In the genomic region with DNA sequence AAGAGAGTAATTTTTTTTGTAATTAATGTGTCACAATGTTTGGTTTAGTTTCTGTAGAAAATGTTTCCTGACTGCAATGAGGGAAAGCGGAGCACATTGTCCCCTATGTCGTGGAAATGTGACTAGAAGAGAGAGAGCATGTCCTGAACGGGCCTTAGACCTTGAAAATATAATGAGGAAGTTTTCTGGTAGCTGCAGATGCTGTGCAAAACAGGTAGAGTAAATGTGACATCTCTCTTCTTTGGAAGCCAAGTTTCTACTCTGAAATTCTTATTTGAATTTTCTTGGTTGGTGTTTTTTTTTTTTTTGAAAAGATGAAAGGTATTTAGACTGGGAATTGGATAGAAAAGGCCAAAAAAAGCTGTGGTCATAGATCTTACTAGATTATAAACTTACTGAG, we compare ENCODE assay signal across 18 cellular contexts. TPM values are rescaled to one million over a fixed set of nuclear protein-coding genes. Genes with fewer than 3 reads are reported as not detected.
DNase-seq lines count a peak whose midpoint lies in the region; ATAC-seq, FAIRE-seq and TF ChIP-seq lines count a peak whose summit lies in the region.
"Had no signal": no experiment of that assay in that cellular context is flagged by ENCODE, and none has a peak within 500 bp of the region (broad histone marks: within the 10 kb centered on the region; RNA-seq: fewer than 3 reads in every experiment).

No MANE protein-coding gene starts in this region.

- POLR2A ChIA-PET in activated CD8-positive, alpha-beta T cell treated with anti-CD3 and anti-CD28 coated beads for 36 hours (lab: Charles Lee): interaction anchor here (0.8 to 2.1 kb wide), 3 partner anchors 20 to 92 kb away, joined by 3 to 5 read pairs (median 4); a partner anchor contains a TSS
- POLR2A ChIA-PET in naive thymus-derived CD4-positive, alpha-beta T cell (lab: Charles Lee): interaction anchor here (1.1 kb wide), 1 partner anchor 92 kb away, joined by 4 read pairs; a partner anchor contains a TSS

- peak; percentile 56 for FAIRE-seq in D721Med (lab: Jason Lieb, UNC)
- FAIRE-seq: K562, RCC 7860 had no signal

- H3K27me3 ChIP-seq in naive thymus-derived CD4-positive, alpha-beta T cell (ENCODE audit: control insufficient read depth in 2 of 2, insufficient read depth in 2 of 2, low read length in 2 of 2): no peaks in the 10 kb centered on the region

- no peak for ATAC-seq in activated T-cell treated with anti-CD3 and anti-CD28 coated beads, Interleukin-2, amount 50 U/mL, for 4 hours
- no peak for ATAC-seq in activated CD8-positive, alpha-beta T cell treated with anti-CD3 and anti-CD28 coated beads for 36 hours
- no peak for ATAC-seq in naive thymus-derived CD4-positive, alpha-beta T cell
- no peak for ATAC-seq in activated CD4-positive, CD25-positive, alpha-beta regulatory T cell treated with anti-CD3 and anti-CD28 coated beads, Interleukin-2, amount 50 U/mL, for 24 hours
- no peak for ATAC-seq in GM19328 (IDR thresholded peaks at IDR 0.05; ENCODE audit: unreplicated experiment)
- ATAC-seq: HCT116, K562, Right ventricle myocardium inferior had no signal

- no peaks in the 10 kb centered on the region for H3K27me3 Mint-ChIP-seq in activated T-cell treated with anti-CD3 and anti-CD28 coated beads, Interleukin-2, amount 50 U/mL, for 24 hours
- H3K27me3 Mint-ChIP-seq in activated T-cell treated with anti-CD3 and anti-CD28 coated beads, Interleukin-2, amount 50 U/mL, for 4 hours (ENCODE audit: low read depth): no peaks in the 10 kb centered on the region
- no peaks in the 10 kb centered on the region for H3K27me3 Mint-ChIP-seq in activated CD8-positive, alpha-beta T cell treated with anti-CD3 and anti-CD28 coated beads for 36 hours
- no peaks in the 10 kb centered on the region for H3K27me3 Mint-ChIP-seq in naive thymus-derived CD4-positive, alpha-beta T cell
- H3K27me3 Mint-ChIP-seq: CD4-positive, alpha-beta T cell had no signal

- CTCF ChIA-PET in activated CD8-positive, alpha-beta T cell treated with anti-CD3 and anti-CD28 coated beads for 36 hours (lab: Charles Lee): no interaction called here
- CTCF ChIA-PET in naive thymus-derived CD4-positive, alpha-beta T cell (lab: Charles Lee): interaction anchor here (0.6 kb wide), 1 partner anchor 132 kb away, joined by 3 read pairs; no protein-coding TSS in a partner anchor

- no peaks in the 10 kb centered on the region for H3K9me3 Mint-ChIP-seq in activated T-cell treated with anti-CD3 and anti-CD28 coated beads, Interleukin-2, amount 50 U/mL, for 24 hours
- no peaks in the 10 kb centered on the region for H3K9me3 Mint-ChIP-seq in activated T-cell treated with anti-CD3 and anti-CD28 coated beads, Interleukin-2, amount 50 U/mL, for 4 hours
- no peaks in the 10 kb centered on the region for H3K9me3 Mint-ChIP-seq in activated CD8-positive, alpha-beta T cell treated with anti-CD3 and anti-CD28 coated beads for 36 hours
- H3K9me3 Mint-ChIP-seq in naive thymus-derived CD4-positive, alpha-beta T cell: no peaks in the 10 kb centered on the region
- H3K9me3 Mint-ChIP-seq: CD4-positive, alpha-beta T cell had no signal

- H3K4me1 ChIP-seq in naive thymus-derived CD4-positive, alpha-beta T cell (ENCODE audit: control insufficient read depth in 2 of 2, insufficient read depth in 2 of 2, low read length in 2 of 2): no peaks in the 10 kb centered on the region

- intact Hi-C loops in activated CD8-positive, alpha-beta T cell treated with anti-CD3 and anti-CD28 coated beads for 36 hours (cut with micrococcal nuclease): no loop called here
- intact Hi-C loops in naive thymus-derived CD4-positive, alpha-beta T cell (cut with micrococcal nuclease): no loop called here

- no peak overlapping the region for H3K4me3 Mint-ChIP-seq in activated T-cell treated with anti-CD3 and anti-CD28 coated beads, Interleukin-2, amount 50 U/mL, for 24 hours
- no peak overlapping the region for H3K4me3 Mint-ChIP-seq in activated T-cell treated with anti-CD3 and anti-CD28 coated beads, Interleukin-2, amount 50 U/mL, for 4 hours
- no peak overlapping the region for H3K4me3 Mint-ChIP-seq in activated CD8-positive, alpha-beta T cell treated with anti-CD3 and anti-CD28 coated beads for 36 hours
- H3K4me3 Mint-ChIP-seq in naive thymus-derived CD4-positive, alpha-beta T cell: peak overlapping the region in 2 of 10 donors; percentile 23
- H3K4me3 Mint-ChIP-seq: CD4-positive, alpha-beta T cell had no signal

- no peak overlapping the region for H3K27ac ChIP-seq in naive thymus-derived CD4-positive, alpha-beta T cell (ENCODE audit: low read depth, low read length)

- no peak overlapping the region for H3K4me3 ChIP-seq in naive thymus-derived CD4-positive, alpha-beta T cell (ENCODE audit: low read length)
- H3K4me3 ChIP-seq: K562 had no signal

- DNase-seq in activated T-cell treated with anti-CD3 and anti-CD28 coated beads, Interleukin-2, amount 50 U/mL, for 24 hours: no peak
- DNase-seq in activated T-cell treated with anti-CD3 and anti-CD28 coated beads, Interleukin-2, amount 50 U/mL, for 4 hours: no peak
- DNase-seq in D721Med (ENCODE audit: insufficient read length, low spot score): no peak
- DNase-seq in activated CD8-positive, alpha-beta T cell treated with anti-CD3 and anti-CD28 coated beads for 36 hours: no peak
- DNase-seq in naive thymus-derived CD4-positive, alpha-beta T cell: no peak
- DNase-seq in NK-92 (lab: John Stamatoyannopoulos, UW; ENCODE audit: unreplicated experiment): no peak
- DNase-seq: CD4-positive, alpha-beta T cell; EL; GOT3; NCI-H1105; NCI-H2081; NCI-H2171 treated with DMSO at 0.1 percent for 48 hours had no signal

- no peak for TF ChIP-seq CTCF in D721Med (IDR thresholded peaks at IDR 0.05; ENCODE audit: insufficient read depth, missing control alignments)
- TF ChIP-seq CTCF in activated CD8-positive, alpha-beta T cell treated with anti-CD3 and anti-CD28 coated beads for 36 hours (IDR thresholded peaks at IDR 0.05): no peak

- peak overlapping the region; percentile 85 for H3K27ac Mint-ChIP-seq in activated T-cell treated with anti-CD3 and anti-CD28 coated beads, Interleukin-2, amount 50 U/mL, for 24 hours
- peak overlapping the region; percentile 63 for H3K27ac Mint-ChIP-seq in activated CD8-positive, alpha-beta T cell treated with anti-CD3 and anti-CD28 coated beads for 36 hours
- peak overlapping the region in 8 of 9 donors; percentile 25 to 76 (median 55) for H3K27ac Mint-ChIP-seq in naive thymus-derived CD4-positive, alpha-beta T cell
- H3K27ac Mint-ChIP-seq: CD4-positive, alpha-beta T cell had no signal

- H3K36me3 ChIP-seq in naive thymus-derived CD4-positive, alpha-beta T cell (ENCODE audit: control insufficient read depth in 2 of 3, insufficient read depth in 3 of 3, low read length in 3 of 3): peaks cover 0 to 38% (median 9%) of the 10 kb centered on the region in 3 experiments

- no peaks in the 10 kb centered on the region for H3K9me3 ChIP-seq in naive thymus-derived CD4-positive, alpha-beta T cell (ENCODE audit: control insufficient read depth in 2 of 3, low read length in 3 of 3)

- H3K4me1 Mint-ChIP-seq in activated T-cell treated with anti-CD3 and anti-CD28 coated beads, Interleukin-2, amount 50 U/mL, for 24 hours (ENCODE audit: low read depth): peaks cover 61% of the 10 kb centered on the region
- H3K4me1 Mint-ChIP-seq in activated T-cell treated with anti-CD3 and anti-CD28 coated beads, Interleukin-2, amount 50 U/mL, for 4 hours (ENCODE audit: low read depth): peaks cover 47% of the 10 kb centered on the region
- H3K4me1 Mint-ChIP-seq in activated CD8-positive, alpha-beta T cell treated with anti-CD3 and anti-CD28 coated beads for 36 hours (ENCODE audit: low read depth): peaks cover 41% of the 10 kb centered on the region
- H3K4me1 Mint-ChIP-seq in naive thymus-derived CD4-positive, alpha-beta T cell: peaks cover 29 to 84% (median 76%) of the 10 kb centered on the region in 7 donors

- H3K36me3 Mint-ChIP-seq in activated T-cell treated with anti-CD3 and anti-CD28 coated beads, Interleukin-2, amount 50 U/mL, for 24 hours (ENCODE audit: low read depth): peaks cover 83% of the 10 kb centered on the region
- H3K36me3 Mint-ChIP-seq in activated T-cell treated with anti-CD3 and anti-CD28 coated beads, Interleukin-2, amount 50 U/mL, for 4 hours (ENCODE audit: insufficient read depth): peaks cover 24% of the 10 kb centered on the region
- H3K36me3 Mint-ChIP-seq in activated CD8-positive, alpha-beta T cell treated with anti-CD3 and anti-CD28 coated beads for 36 hours (ENCODE audit: low read depth): peaks cover 37% of the 10 kb centered on the region
- peaks cover 14 to 30% (median 29%) of the 10 kb centered on the region in 5 donors for H3K36me3 Mint-ChIP-seq in naive thymus-derived CD4-positive, alpha-beta T cell

RNA-seq across cellular contexts. Expression of a gene that starts 20.0 kb away (rescaled TPM):
- 100 to 1,000 TPM in 2 of 3 donors, 10 to 100 TPM in 1; 96.0 to 120 (median 104) TPM for total RNA-seq in activated T-cell treated with anti-CD3 and anti-CD28 coated beads, Interleukin-2, amount 50 U/mL, for 4 hours
- total RNA-seq in activated CD8-positive, alpha-beta T cell treated with anti-CD3 and anti-CD28 coated beads for 36 hours: 10 to 100 TPM; 86.0 to 89.5 TPM
- 100 to 1,000 TPM in 1 of 5 experiments, 10 to 100 TPM in 4; 72.3 to 142 (median 80.7) TPM for total RNA-seq in naive thymus-derived CD4-positive, alpha-beta T cell
- 100 to 1,000 TPM in 1 of 2 donors, 10 to 100 TPM in 1; 98.4 to 140 TPM for polyA plus RNA-seq in naive thymus-derived CD4-positive, alpha-beta T cell
